Comparison of ENCODE assay signal across 22 cellular contexts in genomic region chr11:97574976-97575665, GRCh38.
DNase-seq lines count a peak whose midpoint lies in the region; ATAC-seq and TF ChIP-seq lines count a peak whose summit lies in the region.
"Had no signal": no experiment of that assay in that cellular context is flagged by ENCODE, and none has a peak within 500 bp of the region (broad histone marks: within the 10 kb centered on the region; RNA-seq: fewer than 3 reads in every experiment).

No MANE protein-coding gene starts in this region.

- no peak overlapping the region for H3K4me2 ChIP-seq in PC-3 (ENCODE audit: low read length)

- 0 out of 2 replicates have a peak, but pooled peaks cover 5% of the 10 kb centered on the region for H3K9me3 ChIP-seq in PC-3 (ENCODE audit: low read length)
- H3K9me3 ChIP-seq: MG63 had no signal

- no TSS peak for BruUV-seq in PC-3 (replicated peaks; lab: Mats Ljungman, UMichigan)

- H2AFZ ChIP-seq in PC-3 (ENCODE audit: low read length): no peak overlapping the region

- DNase-seq in KG1 (lab: John Stamatoyannopoulos, UW) (peak; percentile 12), PC-3 (peak; percentile 31), choroid plexus epithelial cell (ENCODE audit: low read depth) (peak; percentile 21), DMS 273 (lab: John Stamatoyannopoulos, UW; ENCODE audit: unreplicated experiment) (no peak), DMS79 treated with DMSO at 0.1 percent for 48 hours (lab: John Stamatoyannopoulos, UW) (no peak), NOMO-1 treated with dmso at 0.1 percent for 144 hours (lab: John Stamatoyannopoulos, UW; ENCODE audit: unreplicated experiment) (no peak)
- DNase-seq: AML-193; DMS79; H9; KBM-7; MG63; NCI-H1092; NCI-H146; NCI-H2029 treated with DMSO at 0.1 percent for 48 hours; NCI-H2171; NCI-H446 treated with DMSO at 0.1 percent for 48 hours; NK-92 treated with Interleukin-12 subunit alpha and Interleukin-12 subunit beta, amount 100 ng/mL, for 24 hours; SIG-M5 had no signal

- H4K20me1 ChIP-seq in PC-3 (ENCODE audit: low read length): no peaks in the 10 kb centered on the region

- no peak overlapping the region for H3K9ac ChIP-seq in PC-3 (ENCODE audit: low read length)

- no peaks in the 10 kb centered on the region for H3K79me2 ChIP-seq in PC-3 (ENCODE audit: low read length)

- no peaks in the 10 kb centered on the region for H3K9me2 ChIP-seq in PC-3 (replicated peaks; ENCODE audit: low read length)

- no peaks in the 10 kb centered on the region for H3K27me3 ChIP-seq in PC-3 (ENCODE audit: low read length)
- H3K27me3 ChIP-seq: MG63 had no signal

- intact Hi-C loops in PC-3 (cut with micrococcal nuclease): no loop called here

- no peaks in the 10 kb centered on the region for H3K4me1 ChIP-seq in PC-3 (ENCODE audit: insufficient read depth, low read length)

- TF ChIP-seq CTCF in PC-3 (conservative IDR thresholded peaks at IDR 0.05; ENCODE audit: low read depth, low read length) (no peak), choroid plexus epithelial cell (conservative IDR thresholded peaks at IDR 0.05; ENCODE audit: low read depth, low read length) (no peak)

- CTCF ChIA-PET in PC-3 (lab: Charles Lee): no interaction called here

- H3F3A ChIP-seq in PC-3 (ENCODE audit: low read length, unreplicated experiment): no peaks in the 10 kb centered on the region

- ATAC-seq in PC-3 (no peak), HG03432 (IDR thresholded peaks at IDR 0.05; ENCODE audit: unreplicated experiment) (no peak)
- ATAC-seq: HepG2, SK-N-SH treated with all-trans-retinoic acid at 6 μM for 48 hours had no signal

- H3K4me3 ChIP-seq in PC-3 (ENCODE audit: low read length) (no peak overlapping the region), choroid plexus epithelial cell (ENCODE audit: low read depth, low read length) (no peak overlapping the region)
- H3K4me3 ChIP-seq: MG63 had no signal

- POLR2A ChIA-PET in PC-3 (lab: Charles Lee; ENCODE audit: unreplicated experiment): no interaction called here

- H3K27ac ChIP-seq in PC-3 (ENCODE audit: low read length): no peak overlapping the region
- H3K27ac ChIP-seq: C4-2B had no signal

- H3K36me3 ChIP-seq in PC-3 (ENCODE audit: low read depth, low read length): no peaks in the 10 kb centered on the region
- H3K36me3 ChIP-seq: MG63 had no signal

Comparison
In these comparisons a context has a peak if more than half of its experiments do, and no peak if none do; other contexts are left out.
1. DNase-seq: peak in KG1 (single experiment), PC-3 (single experiment) and choroid plexus epithelial cell (single experiment); none in DMS 273 (single experiment), DMS79 treated with DMSO at 0.1 percent for 48 hours (single experiment) and NOMO-1 treated with dmso at 0.1 percent for 144 hours (single experiment).